Comparison of ENCODE assay signal across 3 cellular contexts in genomic region chr6:31737315-31738047, GRCh38.
TF ChIP-seq lines count a peak whose summit lies in the region.

No MANE protein-coding gene starts in this region.

TF ChIP-seq in HCT116, 20 proteins besides CTCF, POLR2A, EP300 and RAD21:
- no peak for TF ChIP-seq YY1 (IDR thresholded peaks at IDR 0.05; ENCODE audit: extremely low read depth, insufficient replicate concordance, low read depth, low read length)
- TF ChIP-seq SIN3A (IDR thresholded peaks at IDR 0.05; ENCODE audit: low read depth), result no peak
- TF ChIP-seq, protein P1, sequence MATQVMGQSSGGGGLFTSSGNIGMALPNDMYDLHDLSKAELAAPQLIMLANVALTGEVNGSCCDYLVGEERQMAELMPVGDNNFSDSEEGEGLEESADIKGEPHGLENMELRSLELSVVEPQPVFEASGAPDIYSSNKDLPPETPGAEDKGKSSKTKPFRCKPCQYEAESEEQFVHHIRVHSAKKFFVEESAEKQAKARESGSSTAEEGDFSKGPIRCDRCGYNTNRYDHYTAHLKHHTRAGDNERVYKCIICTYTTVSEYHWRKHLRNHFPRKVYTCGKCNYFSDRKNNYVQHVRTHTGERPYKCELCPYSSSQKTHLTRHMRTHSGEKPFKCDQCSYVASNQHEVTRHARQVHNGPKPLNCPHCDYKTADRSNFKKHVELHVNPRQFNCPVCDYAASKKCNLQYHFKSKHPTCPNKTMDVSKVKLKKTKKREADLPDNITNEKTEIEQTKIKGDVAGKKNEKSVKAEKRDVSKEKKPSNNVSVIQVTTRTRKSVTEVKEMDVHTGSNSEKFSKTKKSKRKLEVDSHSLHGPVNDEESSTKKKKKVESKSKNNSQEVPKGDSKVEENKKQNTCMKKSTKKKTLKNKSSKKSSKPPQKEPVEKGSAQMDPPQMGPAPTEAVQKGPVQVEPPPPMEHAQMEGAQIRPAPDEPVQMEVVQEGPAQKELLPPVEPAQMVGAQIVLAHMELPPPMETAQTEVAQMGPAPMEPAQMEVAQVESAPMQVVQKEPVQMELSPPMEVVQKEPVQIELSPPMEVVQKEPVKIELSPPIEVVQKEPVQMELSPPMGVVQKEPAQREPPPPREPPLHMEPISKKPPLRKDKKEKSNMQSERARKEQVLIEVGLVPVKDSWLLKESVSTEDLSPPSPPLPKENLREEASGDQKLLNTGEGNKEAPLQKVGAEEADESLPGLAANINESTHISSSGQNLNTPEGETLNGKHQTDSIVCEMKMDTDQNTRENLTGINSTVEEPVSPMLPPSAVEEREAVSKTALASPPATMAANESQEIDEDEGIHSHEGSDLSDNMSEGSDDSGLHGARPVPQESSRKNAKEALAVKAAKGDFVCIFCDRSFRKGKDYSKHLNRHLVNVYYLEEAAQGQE (IDR thresholded peaks at IDR 0.05; ENCODE audit: low read depth), result no peak
- TF ChIP-seq SRF (IDR thresholded peaks at IDR 0.05; ENCODE audit: low read depth), result no peak
- TF ChIP-seq ELF1 (IDR thresholded peaks at IDR 0.05; ENCODE audit: borderline replicate concordance, low read depth), result no peak
- no peak for TF ChIP-seq EGR1 (IDR thresholded peaks at IDR 0.05; ENCODE audit: low read depth)
- TF ChIP-seq, protein P2, sequence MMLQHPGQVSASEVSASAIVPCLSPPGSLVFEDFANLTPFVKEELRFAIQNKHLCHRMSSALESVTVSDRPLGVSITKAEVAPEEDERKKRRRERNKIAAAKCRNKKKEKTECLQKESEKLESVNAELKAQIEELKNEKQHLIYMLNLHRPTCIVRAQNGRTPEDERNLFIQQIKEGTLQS (IDR thresholded peaks at IDR 0.05), result no peak
- no peak for TF ChIP-seq ZFX (IDR thresholded peaks at IDR 0.05)
- no peak for TF ChIP-seq SP1 (IDR thresholded peaks at IDR 0.05; ENCODE audit: low read depth)
- TF ChIP-seq CBX3 (IDR thresholded peaks at IDR 0.05; ENCODE audit: low read depth), result no peak
- no peak for TF ChIP-seq TCF7L2 (IDR thresholded peaks at IDR 0.05; ENCODE audit: borderline replicate concordance, extremely low read depth, insufficient read depth, insufficient read length)
- no peak for TF ChIP-seq MAX (IDR thresholded peaks at IDR 0.05)
- TF ChIP-seq FOSL1 (IDR thresholded peaks at IDR 0.05; ENCODE audit: low read depth), result no peak
- TF ChIP-seq, protein P3, sequence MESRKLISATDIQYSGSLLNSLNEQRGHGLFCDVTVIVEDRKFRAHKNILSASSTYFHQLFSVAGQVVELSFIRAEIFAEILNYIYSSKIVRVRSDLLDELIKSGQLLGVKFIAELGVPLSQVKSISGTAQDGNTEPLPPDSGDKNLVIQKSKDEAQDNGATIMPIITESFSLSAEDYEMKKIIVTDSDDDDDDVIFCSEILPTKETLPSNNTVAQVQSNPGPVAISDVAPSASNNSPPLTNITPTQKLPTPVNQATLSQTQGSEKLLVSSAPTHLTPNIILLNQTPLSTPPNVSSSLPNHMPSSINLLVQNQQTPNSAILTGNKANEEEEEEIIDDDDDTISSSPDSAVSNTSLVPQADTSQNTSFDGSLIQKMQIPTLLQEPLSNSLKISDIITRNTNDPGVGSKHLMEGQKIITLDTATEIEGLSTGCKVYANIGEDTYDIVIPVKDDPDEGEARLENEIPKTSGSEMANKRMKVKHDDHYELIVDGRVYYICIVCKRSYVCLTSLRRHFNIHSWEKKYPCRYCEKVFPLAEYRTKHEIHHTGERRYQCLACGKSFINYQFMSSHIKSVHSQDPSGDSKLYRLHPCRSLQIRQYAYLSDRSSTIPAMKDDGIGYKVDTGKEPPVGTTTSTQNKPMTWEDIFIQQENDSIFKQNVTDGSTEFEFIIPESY (IDR thresholded peaks at IDR 0.05; ENCODE audit: extremely low read depth, insufficient replicate concordance, low read length), result no peak
- TF ChIP-seq EZH2 (IDR thresholded peaks at IDR 0.05), result no peak
- no peak for TF ChIP-seq JUND (IDR thresholded peaks at IDR 0.05)

TF ChIP-seq in endothelial cell of umbilical vein, 7 proteins besides CTCF, POLR2A, EP300 and RAD21:
- TF ChIP-seq MAX (IDR thresholded peaks at IDR 0.05; ENCODE audit: insufficient read depth, insufficient read length) (no peak), FOS (IDR thresholded peaks at IDR 0.05; ENCODE audit: borderline replicate concordance, insufficient read depth, low read length) (no peak), JUN (IDR thresholded peaks at IDR 0.05; ENCODE audit: borderline replicate concordance, insufficient read depth, insufficient read length, low read depth) (no peak), EZH2 (IDR thresholded peaks at IDR 0.05; ENCODE audit: borderline replicate concordance, low read depth, low read length, severe bottlenecking) (no peak), GATA2 (IDR thresholded peaks at IDR 0.05; ENCODE audit: insufficient read depth, insufficient read length, low read depth, low read length) (no peak), MYC (IDR thresholded peaks at IDR 0.05; ENCODE audit: low read depth, low read length) (no peak), POLR2AphosphoS5 (IDR thresholded peaks at IDR 0.05; ENCODE audit: insufficient read depth, low read depth, low read length) (no peak)

TF ChIP-seq in HEK293T, 16 proteins besides CTCF, POLR2A, EP300 and RAD21:
- no peak for TF ChIP-seq ARNT (IDR thresholded peaks at IDR 0.05)
- no peak for TF ChIP-seq ZNF384 (IDR thresholded peaks at IDR 0.05)
- no peak for TF ChIP-seq FOXM1 (IDR thresholded peaks at IDR 0.05; ENCODE audit: borderline replicate concordance)
- TF ChIP-seq TARDBP (IDR thresholded peaks at IDR 0.05), result no peak
- TF ChIP-seq LEF1 (IDR thresholded peaks at IDR 0.05; ENCODE audit: borderline replicate concordance), result no peak
